ENCODE assay signal across 25 cellular contexts in genomic region chr9:69746859-69747560, GRCh38.
DNase-seq lines count a peak whose midpoint lies in the region; ATAC-seq and TF ChIP-seq lines count a peak whose summit lies in the region.
"Had no signal": no experiment of that assay in that cellular context is flagged by ENCODE, and none has a peak within 500 bp of the region (broad histone marks: within the 10 kb centered on the region; RNA-seq: fewer than 3 reads in every experiment).

No MANE protein-coding gene starts in this region.

- H3K27me3 ChIP-seq in neutrophil: no peaks in the 10 kb centered on the region
- H3K27me3 ChIP-seq: ascending aorta, ovary, right atrium auricular region, SJSA1, transverse colon had no signal

- ATAC-seq in HG03571 (IDR thresholded peaks at IDR 0.05; ENCODE audit: unreplicated experiment): no peak
- ATAC-seq: activated naive CD4-positive, alpha-beta T cell treated with anti-CD3 and anti-CD28 coated beads, Interleukin-2, amount 50 U/mL, for 72 hours had no signal

- peaks cover 4% of the 10 kb centered on the region for H3K36me3 ChIP-seq in neutrophil
- H3K36me3 ChIP-seq: ovary, right atrium auricular region had no signal

- intact Hi-C loops in dendritic cell treated with granulocyte-macrophage colony-stimulating factor and Interleukin-4, amounts not matched to agents 40 ng/mL and 50 ng/mL, for 4 days (cut with micrococcal nuclease): no loop called here

- peaks cover 33% of the 10 kb centered on the region for H3K4me1 Mint-ChIP-seq in dendritic cell treated with granulocyte-macrophage colony-stimulating factor and Interleukin-4, amounts not matched to agents 40 ng/mL and 50 ng/mL, for 4 days (ENCODE audit: low read depth)

- peaks cover 58% of the 10 kb centered on the region for H3K36me3 Mint-ChIP-seq in dendritic cell treated with granulocyte-macrophage colony-stimulating factor and Interleukin-4, amounts not matched to agents 40 ng/mL and 50 ng/mL, for 4 days (ENCODE audit: low read depth)

- no peak for TF ChIP-seq CTCF in neutrophil (IDR thresholded peaks at IDR 0.05)

- H3K27me3 Mint-ChIP-seq in dendritic cell treated with granulocyte-macrophage colony-stimulating factor and Interleukin-4, amounts not matched to agents 40 ng/mL and 50 ng/mL, for 4 days: no peaks in the 10 kb centered on the region
- H3K27me3 Mint-ChIP-seq: naive thymus-derived CD4-positive, alpha-beta T cell; stimulated activated naive CD8-positive, alpha-beta T cell treated with anti-CD3 and anti-CD28 coated beads, Interleukin-15, Interleukin-2, amounts not matched to agents 100 ng/mL and 50 ng/mL, for 24 hours had no signal

- H3K9me3 Mint-ChIP-seq in dendritic cell treated with granulocyte-macrophage colony-stimulating factor and Interleukin-4, amounts not matched to agents 40 ng/mL and 50 ng/mL, for 4 days: no peaks in the 10 kb centered on the region
- H3K9me3 Mint-ChIP-seq: activated naive CD4-positive, alpha-beta T cell treated with anti-CD3 and anti-CD28 coated beads, Interleukin-2, amount 50 U/mL, for 72 hours; naive thymus-derived CD4-positive, alpha-beta T cell; stimulated activated naive CD8-positive, alpha-beta T cell treated with anti-CD3 and anti-CD28 coated beads, Interleukin-15, Interleukin-2, amounts not matched to agents 100 ng/mL and 50 ng/mL, for 24 hours; T-helper 1 cell treated with Interleukin-12 subunit alpha and Interleukin-12 subunit beta and Interleukin-4 antibody, amounts not matched to agents 30 μg/mL and 1 μg/mL, for 36 hours had no signal

- peak overlapping the region; percentile 88 for H3K27ac ChIP-seq in neutrophil
- H3K27ac ChIP-seq: ascending aorta, ovary, right atrium auricular region, SJSA1 had no signal

- no peaks in the 10 kb centered on the region for H3K9me3 ChIP-seq in neutrophil
- H3K9me3 ChIP-seq: ascending aorta, ovary, right atrium auricular region, SJSA1, transverse colon had no signal

- H3K4me3 ChIP-seq in neutrophil (ENCODE audit: low read depth in 1 of 2, low read length in 1 of 2): peak overlapping the region in 1 of 2 experiments; percentile 42
- H3K4me3 ChIP-seq: ascending aorta, ovary, right atrium auricular region, SJSA1, transverse colon had no signal

- H3K4me1 ChIP-seq in neutrophil (ENCODE audit: control insufficient read depth in 1 of 2, insufficient read depth in 1 of 2, low read depth in 1 of 2, low read length in 1 of 2): peaks cover 34 to 40% of the 10 kb centered on the region in 2 experiments
- H3K4me1 ChIP-seq: ascending aorta had no signal

- H3K27ac Mint-ChIP-seq in dendritic cell treated with granulocyte-macrophage colony-stimulating factor and Interleukin-4, amounts not matched to agents 40 ng/mL and 50 ng/mL, for 4 days: peak overlapping the region; percentile 60

- DNase-seq in NCI-H1092 treated with DMSO at 0.1 percent for 48 hours (lab: John Stamatoyannopoulos, UW) (peak; percentile 5), NCI-H1092 (lab: John Stamatoyannopoulos, UW) (no peak), NCI-H2029 (lab: John Stamatoyannopoulos, UW) (peak; percentile 66), foreskin melanocyte (no peak), NCI-H510A (lab: John Stamatoyannopoulos, UW) (no peak)
- DNase-seq: 8988T; activated CD4-positive, alpha-beta T cell treated with anti-CD3 and anti-CD28 coated beads, Interleukin-2, amount 50 U/mL, for 1 hour; COR-L47; effector CD8-positive, alpha-beta T cell; kidney; naive thymus-derived CD4-positive, alpha-beta T cell; NCI-H1694 treated with DMSO at 0.1 percent for 48 hours; NCI-H226; ovary; stimulated activated CD4-positive, alpha-beta T cell treated with anti-CD3 and anti-CD28 coated beads, Interleukin-4, amount 100 ng/mL, for 24 hours; transverse colon had no signal

- no peak overlapping the region for H3K4me3 Mint-ChIP-seq in dendritic cell treated with granulocyte-macrophage colony-stimulating factor and Interleukin-4, amounts not matched to agents 40 ng/mL and 50 ng/mL, for 4 days
- H3K4me3 Mint-ChIP-seq: stimulated activated naive CD8-positive, alpha-beta T cell treated with anti-CD3 and anti-CD28 coated beads, Interleukin-15, Interleukin-2, amounts not matched to agents 100 ng/mL and 50 ng/mL, for 24 hours; T-helper 1 cell treated with Interleukin-12 subunit alpha and Interleukin-12 subunit beta and Interleukin-4 antibody, amounts not matched to agents 30 μg/mL and 1 μg/mL, for 36 hours had no signal

Comparison
In these comparisons a context has a peak if more than half of its experiments do, and no peak if none do; other contexts are left out.
1. DNase-seq: peak in NCI-H1092 treated with DMSO at 0.1 percent for 48 hours (single experiment) and NCI-H2029 (single experiment); none in NCI-H1092 (single experiment), foreskin melanocyte (single experiment) and NCI-H510A (single experiment).